ENCODE assay signal across 29 cellular contexts in genomic region chr21:41754481-41754891, GRCh38. TPM values are rescaled to one million over a fixed set of nuclear protein-coding genes. Genes with fewer than 3 reads are reported as not detected.
DNase-seq lines count a peak whose midpoint lies in the region; ATAC-seq, FAIRE-seq and TF ChIP-seq lines count a peak whose summit lies in the region.
"Had no signal": no experiment of that assay in that cellular context is flagged by ENCODE, and none has a peak within 500 bp of the region (broad histone marks: within the 10 kb centered on the region; RNA-seq: fewer than 3 reads in every experiment).

No MANE protein-coding gene starts in this region.

- no peaks in the 10 kb centered on the region for H3K9me2 ChIP-seq in GM23248 (ENCODE audit: insufficient read depth)
- H3K9me2 ChIP-seq: SK-N-SH had no signal

- H3K27ac Mint-ChIP-seq in endodermal cell, result no peak overlapping the region
- H3K27ac Mint-ChIP-seq: activated CD4-positive, alpha-beta T cell treated with anti-CD3 and anti-CD28 coated beads, Interleukin-2, amount 10 ng/mL, durations not matched to agents 24 days and 14 days; activated naive CD8-positive, alpha-beta T cell treated with anti-CD3 and anti-CD28 coated beads, Interleukin-2, amount 50 U/mL, for 24 hours had no signal

- no peak for TF ChIP-seq CTCF in Panc1 (IDR thresholded peaks at IDR 0.05)
- peak; percentile 42 for TF ChIP-seq CTCF in endodermal cell (conservative IDR thresholded peaks at IDR 0.05)

- no peak overlapping the region for H3K9ac ChIP-seq in endodermal cell (ENCODE audit: extremely low read depth, low read length, poor library complexity, severe bottlenecking)
- peak overlapping the region; percentile 47 for H3K9ac ChIP-seq in neuronal stem cell (ENCODE audit: low read depth, low read length, poor library complexity)
- H3K9ac ChIP-seq in GM23248, result no peak overlapping the region
- H3K9ac ChIP-seq: SK-N-SH had no signal

- no peaks in the 10 kb centered on the region for H3K79me1 ChIP-seq in neuronal stem cell (ENCODE audit: low read depth, low read length)

- H3K4me3 ChIP-seq in Panc1 (ENCODE audit: low read depth in 2 of 2, low read length in 2 of 2), result peak overlapping the region in 1 of 2 experiments; percentile 11; a peak in 1 of 4 replicates
- H3K4me3 ChIP-seq in endodermal cell (ENCODE audit: low read length), result no peak overlapping the region
- no peak overlapping the region for H3K4me3 ChIP-seq in neuronal stem cell (ENCODE audit: low read length in 2 of 2)
- H3K4me3 ChIP-seq in GM23248, result no peak overlapping the region
- H3K4me3 ChIP-seq: MG63, prostate gland, sigmoid colon, vagina had no signal

- BruUV-seq in Panc1 (replicated peaks; lab: Mats Ljungman, UMichigan), result no TSS peak

- H3K4me2 ChIP-seq in neuronal stem cell (ENCODE audit: insufficient read depth, low read length, poor library complexity, severe bottlenecking) (no peak overlapping the region), GM23248 (ENCODE audit: unreplicated experiment) (no peak overlapping the region)
- H3K4me2 ChIP-seq: SK-N-SH had no signal

- no peak overlapping the region for H3K4ac ChIP-seq in neuronal stem cell (ENCODE audit: low read length)

- no peak overlapping the region for H2BK5ac ChIP-seq in neuronal stem cell (ENCODE audit: low read length)

- CTCF ChIA-PET in Panc1 (lab: Charles Lee), result interaction anchor here (0.7 to 3.3 kb wide), 2 partner anchors 23 to 142 kb away, joined by 4 to 18 read pairs; no protein-coding TSS in a partner anchor

- DNase-seq in Daoy (ENCODE audit: low read depth) (peak; percentile 60), Panc1 (ENCODE audit: low read depth, low spot score) (no peak), endodermal cell (peak; percentile 83), neuronal stem cell (ENCODE audit: low spot score) (no peak), GM12892 (ENCODE audit: insufficient read length) (no peak), GM23248 (no peak), NCI-H2107 treated with DMSO at 0.1 percent for 48 hours (lab: John Stamatoyannopoulos, UW; ENCODE audit: unreplicated experiment) (no peak), GDM1 (lab: John Stamatoyannopoulos, UW) (no peak)
- DNase-seq: activated CD4-positive, alpha-beta T cell treated with anti-CD3 and anti-CD28 coated beads, Interleukin-2, amount 10 ng/mL, durations not matched to agents 24 days and 14 days; activated naive CD8-positive, alpha-beta T cell treated with anti-CD3 and anti-CD28 coated beads, Interleukin-2, amount 50 U/mL, for 24 hours; activated T-cell treated with anti-CD3 and anti-CD28 coated beads, Interleukin-2, amount 50 U/mL, for 4 hours; cerebellar nuclear complex; KG1; kidney glomerular epithelial cell; MG63; NCI-H1105 treated with DMSO at 0.1 percent for 48 hours; NCI-H2081; NCI-H226; sigmoid colon; SK-N-SH; stimulated activated CD4-positive, alpha-beta T cell treated with anti-CD3 and anti-CD28 coated beads, Interleukin-4, amount 100 ng/mL, for 4 hours; stimulated activated naive CD4-positive, alpha-beta T cell; WERI-Rb-1 had no signal

- no peaks in the 10 kb centered on the region for H3F3A ChIP-seq in GM23248 (ENCODE audit: insufficient read depth)

- no peak overlapping the region for H4K8ac ChIP-seq in neuronal stem cell (ENCODE audit: low read depth, low read length)

- no peaks in the 10 kb centered on the region for H3K79me2 ChIP-seq in GM23248 (ENCODE audit: insufficient read depth)

- peak overlapping the region; percentile 29 for H3K23ac ChIP-seq in neuronal stem cell (ENCODE audit: low read depth, low read length, poor library complexity)

- H3K9me3 Mint-ChIP-seq in endodermal cell, result no peaks in the 10 kb centered on the region
- H3K9me3 Mint-ChIP-seq: activated CD4-positive, alpha-beta T cell treated with anti-CD3 and anti-CD28 coated beads, Interleukin-2, amount 10 ng/mL, durations not matched to agents 24 days and 14 days; activated naive CD8-positive, alpha-beta T cell treated with anti-CD3 and anti-CD28 coated beads, Interleukin-2, amount 50 U/mL, for 24 hours; activated T-cell treated with anti-CD3 and anti-CD28 coated beads, Interleukin-2, amount 50 U/mL, for 4 hours had no signal

- intact Hi-C loops in Panc1 (cut with micrococcal nuclease; ENCODE audit: unreplicated experiment), result loop anchor here (5.0 kb wide), 1 partner anchor 77 kb away; no protein-coding TSS in a partner anchor

- H2AK5ac ChIP-seq in neuronal stem cell (ENCODE audit: low read depth, low read length), result peak overlapping the region; percentile 40

- ATAC-seq in Panc1, result peak; percentile 25
- ATAC-seq: activated naive CD8-positive, alpha-beta T cell treated with anti-CD3 and anti-CD28 coated beads, Interleukin-2, amount 50 U/mL, for 24 hours; activated T-cell treated with anti-CD3 and anti-CD28 coated beads, Interleukin-2, amount 50 U/mL, for 4 hours had no signal

- no peak overlapping the region for H2BK12ac ChIP-seq in neuronal stem cell (ENCODE audit: low read length)

- no peak overlapping the region for H2BK120ac ChIP-seq in neuronal stem cell (ENCODE audit: low read depth, low read length)

- H3K18ac ChIP-seq in neuronal stem cell (ENCODE audit: low read length), result peak overlapping the region; percentile 65

- no peaks in the 10 kb centered on the region for H4K20me1 ChIP-seq in GM23248 (ENCODE audit: insufficient read depth)

- no peak overlapping the region for H3K14ac ChIP-seq in neuronal stem cell (ENCODE audit: low read length)

- H3K4me1 Mint-ChIP-seq in endodermal cell, result peaks cover 34% of the 10 kb centered on the region
- H3K4me1 Mint-ChIP-seq: activated CD4-positive, alpha-beta T cell treated with anti-CD3 and anti-CD28 coated beads, Interleukin-2, amount 10 ng/mL, durations not matched to agents 24 days and 14 days; activated naive CD8-positive, alpha-beta T cell treated with anti-CD3 and anti-CD28 coated beads, Interleukin-2, amount 50 U/mL, for 24 hours had no signal

- peaks cover 88% of the 10 kb centered on the region for H3K4me1 ChIP-seq in Panc1 (ENCODE audit: control insufficient read depth, insufficient read depth, low read length)
- H3K4me1 ChIP-seq in endodermal cell (ENCODE audit: control insufficient read depth, insufficient read depth, low read length), result peaks cover 19% of the 10 kb centered on the region
- H3K4me1 ChIP-seq in neuronal stem cell (ENCODE audit: control insufficient read depth in 2 of 2, insufficient read depth in 1 of 2, low read depth in 1 of 2, low read length in 2 of 2), result peaks cover 22 to 48% of the 10 kb centered on the region in 2 donors
- peaks cover 38% of the 10 kb centered on the region for H3K4me1 ChIP-seq in GM23248 (ENCODE audit: insufficient read depth)
- H3K4me1 ChIP-seq: sigmoid colon had no signal

- peak overlapping the region; percentile 45 for H2BK15ac ChIP-seq in neuronal stem cell (ENCODE audit: low read length)

- TF ChIP-seq POLR2A in GM12892 (IDR thresholded peaks at IDR 0.05; ENCODE audit: low read depth, low read length), result no peak

- peaks cover 32% of the 10 kb centered on the region for H3K36me3 Mint-ChIP-seq in endodermal cell (ENCODE audit: low read depth)

- FAIRE-seq in GM12892 (lab: Jason Lieb, UNC), result no peak
- FAIRE-seq: GM19239 had no signal

- no peak overlapping the region for H4K91ac ChIP-seq in neuronal stem cell (ENCODE audit: low read depth, low read length, poor library complexity)

- H3K4me3 Mint-ChIP-seq in endodermal cell, result no peak overlapping the region
- H3K4me3 Mint-ChIP-seq: activated CD4-positive, alpha-beta T cell treated with anti-CD3 and anti-CD28 coated beads, Interleukin-2, amount 10 ng/mL, durations not matched to agents 24 days and 14 days; activated naive CD8-positive, alpha-beta T cell treated with anti-CD3 and anti-CD28 coated beads, Interleukin-2, amount 50 U/mL, for 24 hours; activated T-cell treated with anti-CD3 and anti-CD28 coated beads, Interleukin-2, amount 50 U/mL, for 4 hours had no signal

- 53 to 56% methylated on average over 3 to 10 of the region's 10 CpGs for WGBS in endodermal cell (ENCODE audit: insufficient coverage in 1 of 2, insufficient read length in 1 of 2), 2 experiments
- WGBS in neuronal stem cell (ENCODE audit: extremely low coverage in 2 of 2, insufficient read length in 2 of 2, insufficient replicate concordance in 1 of 2), 2 donors, result no CpG with 5 or more reads among the region's 10 CpGs
- 71 to 90% methylated on average over 4 to 10 of the region's 10 CpGs for WGBS in GM23248 (ENCODE audit: low coverage in 1 of 2, low lambda C conversion rate in 2 of 2, missing lambda C conversion rate in 2 of 2), 2 experiments

- peaks cover 2% of the 10 kb centered on the region for H3K36me3 ChIP-seq in Panc1 (ENCODE audit: control insufficient read depth, insufficient read depth, low read length)
- peaks cover 11% of the 10 kb centered on the region for H3K36me3 ChIP-seq in endodermal cell (ENCODE audit: control insufficient read depth, insufficient read depth, low read length)
- H3K36me3 ChIP-seq in neuronal stem cell (replicated peaks in 1 of 2; ENCODE audit: control insufficient read depth in 2 of 2, insufficient read depth in 2 of 2, low read length in 2 of 2), result no peaks in the 10 kb centered on the region
- H3K36me3 ChIP-seq in GM23248 (ENCODE audit: low read depth), result no peaks in the 10 kb centered on the region
- H3K36me3 ChIP-seq: MG63, neutrophil, prostate gland, sigmoid colon, vagina had no signal

- POLR2A ChIA-PET in Panc1 (lab: Charles Lee), result interaction anchor here (0.9 to 1.0 kb wide), 2 partner anchors 14 to 123 kb away, joined by 3 read pairs; no protein-coding TSS in a partner anchor

- H3K9me3 ChIP-seq in Panc1 (ENCODE audit: control insufficient read depth, insufficient read depth, low read depth, low read length) (no peaks in the 10 kb centered on the region), endodermal cell (ENCODE audit: control insufficient read depth, low read length) (no peaks in the 10 kb centered on the region), neuronal stem cell (replicated peaks in 1 of 2; ENCODE audit: control insufficient read depth in 2 of 2, insufficient read depth in 1 of 2, low read depth in 1 of 2, low read length in 2 of 2) (no peaks in the 10 kb centered on the region), GM23248 (ENCODE audit: low read depth) (no peaks in the 10 kb centered on the region)
- H3K9me3 ChIP-seq: MG63, neutrophil, prostate gland, sigmoid colon, SK-N-SH, vagina had no signal

- in situ Hi-C loops in Panc1 (cut with HindIII; ENCODE audit: low pct_unique_long_range_greater_than_20kb, low sequenced_read_pairs) (loop anchor here (25.0 kb wide), 1 partner anchor 142 kb away; no protein-coding TSS in a partner anchor), GM23248 (cut with MboI) (no loop called here)

- no peaks in the 10 kb centered on the region for H3K27me3 ChIP-seq in Panc1 (ENCODE audit: control insufficient read depth, insufficient read depth, low read length)
- H3K27me3 ChIP-seq in endodermal cell (ENCODE audit: control insufficient read depth, insufficient read depth, low read length, poor library complexity, severe bottlenecking), result peaks cover 2% of the 10 kb centered on the region
- peaks cover 0 to 19% (median 0%) of the 10 kb centered on the region in 3 experiments for H3K27me3 ChIP-seq in neuronal stem cell (ENCODE audit: control insufficient read depth in 3 of 3, insufficient read depth in 3 of 3, low read depth in 1 of 3, low read length in 3 of 3)
- no peaks in the 10 kb centered on the region for H3K27me3 ChIP-seq in GM23248 (replicated peaks; ENCODE audit: insufficient read depth)
- H3K27me3 ChIP-seq: MG63, vagina had no signal

- H2AFZ ChIP-seq in neuronal stem cell (ENCODE audit: low read length), result peak overlapping the region; percentile 53
- H2AFZ ChIP-seq in GM23248, result no peak overlapping the region

- peak overlapping the region; percentile 94 for H3K27ac ChIP-seq in Panc1 (ENCODE audit: low read length)
- no peak overlapping the region for H3K27ac ChIP-seq in endodermal cell (ENCODE audit: low read depth, low read length)
- H3K27ac ChIP-seq in neuronal stem cell (replicated peaks; ENCODE audit: low read length), result no peak overlapping the region
- no peak overlapping the region for H3K27ac ChIP-seq in GM23248
- H3K27ac ChIP-seq: neutrophil, prostate gland, sigmoid colon, vagina, WERI-Rb-1 had no signal

- peaks cover under 1% of the 10 kb centered on the region for H3K27me3 Mint-ChIP-seq in endodermal cell (ENCODE audit: insufficient read depth)
- H3K27me3 Mint-ChIP-seq: activated naive CD8-positive, alpha-beta T cell treated with anti-CD3 and anti-CD28 coated beads, Interleukin-2, amount 50 U/mL, for 24 hours had no signal

RNA-seq across cellular contexts. Expression of gene RIPK4, which starts 12.4 kb away (rescaled TPM):
- total RNA-seq in Daoy (2014; rRNA removed; shearing (Covaris generic)), result 33.6 and 39.5 TPM in 2 replicates
- 67.4 TPM for total RNA-seq in Panc1 (2021; ENCODE audit: unreplicated experiment)
- polyA plus RNA-seq in Panc1 (2012; ENCODE audit: insufficient read length), result 76.4 TPM
- 10 to 100 TPM in 1 of 2 donors, 1 to 10 TPM in 1; 8.4 to 16.2 TPM for total RNA-seq in endodermal cell
- polyA plus RNA-seq in endodermal cell (2013, experiment 1 of 2), result 1.7 TPM
- polyA plus RNA-seq in endodermal cell (2013, experiment 2 of 2), result 2.0 TPM
- 0.47 TPM for polyA plus RNA-seq in neuronal stem cell (2013, experiment 1 of 2)
- 0.46 TPM for polyA plus RNA-seq in neuronal stem cell (2013, experiment 2 of 2)
- polyA plus RNA-seq in GM12892 (2012; ENCODE audit: missing spikeins), result not detected
- total RNA-seq in GM23248 (2014; rRNA removed; shearing (Covaris generic)), result 0.54 and 1.0 TPM in 2 replicates
- 0.43 and 0.46 TPM in 2 replicates for polyA plus RNA-seq in GM23248 (2016; fragmentation: Nextera tagmentation; extraction: Ambion mirVana)
- total RNA-seq: activated CD4-positive, alpha-beta T cell treated with anti-CD3 and anti-CD28 coated beads, Interleukin-2, amount 10 ng/mL, durations not matched to agents 24 days and 14 days; T-helper 2 cell treated with Interferon-gamma antibody and Interleukin-4, amounts not matched to agents 100 ng/mL and 5 ng/mL, for 36 hours; temporal lobe had no signal

Comparison
In these comparisons a context has a peak if more than half of its experiments do, and no peak if none do; other contexts are left out.
1. DNase-seq: peak in Daoy (single experiment) and endodermal cell (single experiment); none in Panc1 (single experiment), neuronal stem cell (single experiment), GM12892 (single experiment), GM23248 (single experiment), NCI-H2107 treated with DMSO at 0.1 percent for 48 hours (single experiment) and GDM1 (single experiment).